In the genomic region with DNA sequence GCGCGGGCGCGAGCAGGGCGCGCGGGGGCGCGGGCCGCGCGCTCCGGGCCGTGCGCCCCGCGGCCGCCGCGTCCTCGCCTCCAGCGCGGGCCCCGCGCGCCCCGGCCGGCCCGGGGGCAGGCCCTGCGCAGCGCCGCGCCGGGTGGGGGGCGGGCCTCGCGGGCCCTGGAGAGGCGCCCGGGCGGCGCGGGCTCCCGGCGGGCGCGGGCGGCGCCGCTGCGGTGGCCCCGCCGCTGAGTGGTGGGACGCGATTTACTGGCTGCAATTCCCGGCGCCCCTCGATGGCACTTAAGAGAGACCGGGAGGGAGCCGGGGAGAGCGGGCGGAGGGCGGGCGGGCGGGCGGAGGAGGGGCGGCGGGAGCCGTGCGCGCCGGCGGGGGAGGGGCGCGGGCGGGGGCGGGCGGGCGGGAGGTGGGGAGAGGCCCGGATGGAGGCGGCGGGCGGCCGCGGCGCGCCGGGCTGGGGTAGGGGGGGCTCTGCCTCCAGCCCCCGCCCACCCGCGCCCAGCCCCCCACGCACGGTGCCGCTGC, we compare ENCODE assay signal across 9 cellular contexts.
DNase-seq lines count a peak whose midpoint lies in the region; ATAC-seq, FAIRE-seq and TF ChIP-seq lines count a peak whose summit lies in the region.
"Had no signal": no experiment of that assay in that cellular context is flagged by ENCODE, and none has a peak within 500 bp of the region (broad histone marks: within the 10 kb centered on the region; RNA-seq: fewer than 3 reads in every experiment).

No MANE protein-coding gene starts in this region.

- H3K4me2 ChIP-seq in A549: peak overlapping the region; percentile 96

- TF ChIP-seq RAD21 in A549 (conservative IDR thresholded peaks at IDR 0.05 in 1 of 2, IDR thresholded peaks at IDR 0.05 in 1 of 2): no peak

- intact Hi-C loops in left colon (cut with DNase I, micrococcal nuclease): no loop called here

- TF ChIP-seq CTCF in A549 (IDR thresholded peaks at IDR 0.05): no peak

- TF ChIP-seq EP300 in A549 (IDR thresholded peaks at IDR 0.05): no peak

- no peak for FAIRE-seq in A549 (lab: Jason Lieb, UNC)
- FAIRE-seq: endothelial cell of umbilical vein had no signal

- POLR2A ChIA-PET in A549 (lab: Yijun Ruan, JAX): no interaction called here

- no peak overlapping the region for H3K27ac Mint-ChIP-seq in activated T-cell treated with anti-CD3 and anti-CD28 coated beads, Interleukin-2, amount 50 U/mL, for 24 hours

- peak overlapping the region; percentile 85 to 97 for H3K27ac ChIP-seq in A549

- WGBS in A549 (ENCODE audit: missing lambda C conversion rate): no CpG with 5 or more reads among the region's 93 CpGs

- no peaks in the 10 kb centered on the region for H3K27me3 Mint-ChIP-seq in activated T-cell treated with anti-CD3 and anti-CD28 coated beads, Interleukin-2, amount 50 U/mL, for 24 hours

- no peaks in the 10 kb centered on the region for H3K9me3 Mint-ChIP-seq in activated T-cell treated with anti-CD3 and anti-CD28 coated beads, Interleukin-2, amount 50 U/mL, for 24 hours

- peaks cover 10% of the 10 kb centered on the region for H3K4me1 Mint-ChIP-seq in activated T-cell treated with anti-CD3 and anti-CD28 coated beads, Interleukin-2, amount 50 U/mL, for 24 hours (ENCODE audit: low read depth)

- no peak for TF ChIP-seq POLR2A in A549 (IDR thresholded peaks at IDR 0.05; ENCODE audit: low read length)

- H3K9me3 ChIP-seq in A549: no peaks in the 10 kb centered on the region

- H3K36me3 Mint-ChIP-seq in activated T-cell treated with anti-CD3 and anti-CD28 coated beads, Interleukin-2, amount 50 U/mL, for 24 hours (ENCODE audit: low read depth): no peaks in the 10 kb centered on the region

- peaks cover 9% of the 10 kb centered on the region; the same call in 2 of the 3 replicates for H3K4me1 ChIP-seq in A549

- DNase-seq in A549 (ENCODE audit: low read depth in 1 of 2, low spot score in 1 of 2): no peak
- peak; percentile 33 for DNase-seq in EH (ENCODE audit: low read depth)
- DNase-seq in activated T-cell treated with anti-CD3 and anti-CD28 coated beads, Interleukin-2, amount 50 U/mL, for 24 hours: peak; percentile 49
- no peak for DNase-seq in left colon
- no peak for DNase-seq in effector CD4-positive, alpha-beta T cell
- no peak for DNase-seq in NOMO-1 treated with DMSO at 0.1 percent for 48 hours (lab: John Stamatoyannopoulos, UW; ENCODE audit: unreplicated experiment)
- DNase-seq in A172 (ENCODE audit: low spot score): no peak

- CTCF ChIA-PET in A549 (lab: Yijun Ruan, JAX): no interaction called here

- peak; percentile 12 to 60; a peak in 2 of 6 replicates for ATAC-seq in A549
- ATAC-seq in left colon: peak; percentile 43
- ATAC-seq in GM21619 (IDR thresholded peaks at IDR 0.05; ENCODE audit: unreplicated experiment): no peak

- H3K4me3 Mint-ChIP-seq in activated T-cell treated with anti-CD3 and anti-CD28 coated beads, Interleukin-2, amount 50 U/mL, for 24 hours: no peak overlapping the region

- H3K4me3 ChIP-seq in A549: peak overlapping the region; percentile 71

TF ChIP-seq in A549, 52 proteins besides CTCF, POLR2A, EP300 and RAD21:
- TF ChIP-seq JUN (IDR thresholded peaks at IDR 0.05) (0 out of 5 replicates have a peak, but pooled peaks of 1 of the 2 experiments have one; percentile 27), CBX2 (IDR thresholded peaks at IDR 0.05; ENCODE audit: borderline replicate concordance, low read depth) (no peak)
- TF ChIP-seq, protein P1, sequence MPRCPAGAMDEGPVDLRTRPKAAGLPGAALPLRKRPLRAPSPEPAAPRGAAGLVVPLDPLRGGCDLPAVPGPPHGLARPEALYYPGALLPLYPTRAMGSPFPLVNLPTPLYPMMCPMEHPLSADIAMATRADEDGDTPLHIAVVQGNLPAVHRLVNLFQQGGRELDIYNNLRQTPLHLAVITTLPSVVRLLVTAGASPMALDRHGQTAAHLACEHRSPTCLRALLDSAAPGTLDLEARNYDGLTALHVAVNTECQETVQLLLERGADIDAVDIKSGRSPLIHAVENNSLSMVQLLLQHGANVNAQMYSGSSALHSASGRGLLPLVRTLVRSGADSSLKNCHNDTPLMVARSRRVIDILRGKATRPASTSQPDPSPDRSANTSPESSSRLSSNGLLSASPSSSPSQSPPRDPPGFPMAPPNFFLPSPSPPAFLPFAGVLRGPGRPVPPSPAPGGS (IDR thresholded peaks at IDR 0.05): no peak

Comparison
In these comparisons a context has a peak if more than half of its experiments do, and no peak if none do; other contexts are left out.
1. DNase-seq: peak in EH (single experiment) and activated T-cell treated with anti-CD3 and anti-CD28 coated beads, Interleukin-2, amount 50 U/mL, for 24 hours (single experiment); none in A549 (0 of 2), left colon (0 of 2), effector CD4-positive, alpha-beta T cell (single experiment), NOMO-1 treated with DMSO at 0.1 percent for 48 hours (single experiment) and A172 (single experiment).